Comparison of ENCODE assay signal across 22 cellular contexts in the genomic region with DNA sequence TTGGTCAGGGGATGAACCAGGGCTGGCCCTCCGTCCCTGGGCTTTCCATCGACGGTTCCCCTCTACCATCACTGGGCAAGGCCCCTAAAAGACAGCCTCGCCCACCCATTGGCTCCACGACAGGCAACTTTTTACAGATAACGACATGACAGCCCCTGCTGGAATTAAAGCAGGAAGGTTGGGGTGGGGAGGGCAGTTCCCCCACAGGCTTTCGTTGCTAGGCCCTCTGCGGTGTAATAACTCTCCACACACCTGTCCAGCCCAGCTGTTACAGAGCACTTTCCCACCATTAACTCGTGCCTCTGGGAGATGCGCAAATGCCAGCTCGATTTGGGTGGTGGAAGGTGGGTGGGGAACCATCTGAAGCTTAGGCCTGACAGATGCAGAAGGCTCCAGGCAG.
"Had no signal": no experiment of that assay in that cellular context is flagged by ENCODE, and none has a peak within 500 bp of the region (broad histone marks: within the 10 kb centered on the region; RNA-seq: fewer than 3 reads in every experiment).

No MANE protein-coding gene starts in this region.

- H3K4me3 Mint-ChIP-seq: activated CD4-positive, alpha-beta T cell treated with anti-CD3 and anti-CD28 coated beads, Interleukin-2, amount 10 ng/mL, durations not matched to agents 7 days and 5 days; activated naive CD8-positive, alpha-beta T cell; activated T-cell treated with anti-CD3 and anti-CD28 coated beads, Interleukin-2, amount 50 U/mL, for 72 hours; memory B cell; natural killer cell had no signal

- H3K9me3 Mint-ChIP-seq: activated CD4-positive, alpha-beta T cell treated with anti-CD3 and anti-CD28 coated beads, Interleukin-2, amount 10 ng/mL, durations not matched to agents 7 days and 5 days; activated T-cell treated with anti-CD3 and anti-CD28 coated beads, Interleukin-2, amount 50 U/mL, for 72 hours; memory B cell; natural killer cell had no signal

- H3K4me1 Mint-ChIP-seq: activated CD4-positive, alpha-beta T cell treated with anti-CD3 and anti-CD28 coated beads, Interleukin-2, amount 10 ng/mL, durations not matched to agents 7 days and 5 days; natural killer cell had no signal

- H3K27ac Mint-ChIP-seq: activated CD4-positive, alpha-beta T cell treated with anti-CD3 and anti-CD28 coated beads, Interleukin-2, amount 10 ng/mL, durations not matched to agents 7 days and 5 days; activated naive CD8-positive, alpha-beta T cell; activated T-cell treated with anti-CD3 and anti-CD28 coated beads, Interleukin-2, amount 50 U/mL, for 72 hours; natural killer cell had no signal

- H3K36me3 Mint-ChIP-seq: activated naive CD8-positive, alpha-beta T cell; memory B cell; natural killer cell had no signal

- H3K27ac ChIP-seq: body of pancreas, colonic mucosa, esophagus squamous epithelium, left ventricle myocardium inferior, neutrophil, skin epidermis, tibial artery had no signal

- H3K4me1 ChIP-seq: body of pancreas, colonic mucosa, esophagus squamous epithelium, left ventricle myocardium inferior, tibial artery had no signal

- H3K27me3 ChIP-seq: body of pancreas, colonic mucosa, neutrophil had no signal

- H3K9me3 ChIP-seq: body of pancreas, colonic mucosa, neutrophil, tibial artery had no signal

- DNase-seq: activated CD4-positive, alpha-beta T cell treated with anti-CD3 and anti-CD28 coated beads, Interleukin-2, amount 10 ng/mL, durations not matched to agents 7 days and 5 days; activated CD4-positive, CD25-positive, alpha-beta regulatory T cell; activated gamma-delta T cell treated with Interleukin-2 at 50 U/mL for 16 hours; activated T-cell treated with anti-CD3 and anti-CD28 coated beads, Interleukin-2, amount 50 U/mL, for 72 hours; amygdala; body of pancreas; central memory CD4-positive, alpha-beta T cell; colonic mucosa; effector CD4-positive, alpha-beta T cell; esophagus squamous epithelium; hypothalamus; left ventricle myocardium inferior; natural killer cell; posterior cingulate gyrus; stimulated activated CD4-positive, alpha-beta T cell treated with anti-CD3 and anti-CD28 coated beads, Interleukin-4, amount 100 ng/mL, for 24 hours; stimulated activated naive CD4-positive, alpha-beta T cell; T-helper 2 cell; tibial artery had no signal

- H3K27me3 Mint-ChIP-seq: memory B cell had no signal

- H3K36me3 ChIP-seq: colonic mucosa, esophagus squamous epithelium, left ventricle myocardium inferior, neutrophil, tibial artery had no signal

- ATAC-seq: activated T-cell treated with anti-CD3 and anti-CD28 coated beads, Interleukin-2, amount 50 U/mL, for 72 hours; natural killer cell had no signal

- H3K4me3 ChIP-seq: body of pancreas, colonic mucosa, esophagus squamous epithelium, left ventricle myocardium inferior, skin epidermis, tibial artery had no signal
